ENCODE assay signal across 10 cellular contexts in the genomic region with DNA sequence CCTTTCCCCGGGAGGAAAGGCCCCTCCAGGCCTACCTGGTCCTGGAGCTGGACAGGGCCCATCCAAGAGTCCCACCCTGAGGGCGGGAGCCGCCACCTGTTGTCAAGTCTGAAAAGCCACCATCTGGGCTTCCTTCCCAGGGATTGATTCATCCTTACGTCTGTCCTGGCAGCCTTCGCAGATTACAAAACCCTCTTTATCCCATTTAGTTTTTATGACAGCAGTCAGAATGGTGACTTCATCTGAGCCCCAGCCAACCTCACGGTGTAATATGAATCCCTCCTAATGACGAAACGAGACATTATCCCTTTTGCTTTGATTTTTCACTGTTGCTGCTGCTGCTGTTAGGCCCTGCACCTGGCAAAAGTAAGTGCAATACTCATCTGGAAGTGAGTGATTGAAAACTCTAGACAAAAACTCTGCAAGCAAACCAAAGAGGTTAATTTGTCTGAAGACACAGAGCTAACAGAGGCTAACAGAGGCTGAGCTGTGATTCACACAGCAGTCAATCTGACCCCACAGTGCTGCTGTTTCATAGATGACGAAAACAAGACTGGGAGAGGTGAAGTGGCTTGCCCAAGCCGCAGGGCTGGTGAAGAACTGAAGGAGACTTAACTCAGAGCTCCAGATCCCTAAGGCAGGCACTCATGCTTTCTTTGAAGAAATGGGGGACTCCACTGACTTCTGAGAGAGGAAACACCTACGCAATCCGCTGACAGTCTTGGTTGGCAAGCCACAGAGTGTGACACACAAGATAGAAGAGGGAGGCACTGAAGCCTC. TPM values are rescaled to one million over a fixed set of nuclear protein-coding genes. Genes with fewer than 3 reads are reported as not detected.
DNase-seq lines count a peak whose midpoint lies in the region; ATAC-seq and TF ChIP-seq lines count a peak whose summit lies in the region.
"Had no signal": no experiment of that assay in that cellular context is flagged by ENCODE, and none has a peak within 500 bp of the region (broad histone marks: within the 10 kb centered on the region; RNA-seq: fewer than 3 reads in every experiment).

No MANE protein-coding gene starts in this region.

- H3K27ac Mint-ChIP-seq in activated naive CD8-positive, alpha-beta T cell treated with anti-CD3 and anti-CD28 coated beads, Interleukin-2, amount 50 U/mL, for 24 hours, result no peak overlapping the region
- no peak overlapping the region for H3K27ac Mint-ChIP-seq in activated naive CD8-positive, alpha-beta T cell treated with anti-CD3 and anti-CD28 coated beads for 36 hours
- peak overlapping the region; percentile 75 for H3K27ac Mint-ChIP-seq in progenitor cell of endocrine pancreas
- H3K27ac Mint-ChIP-seq: CD4-positive, CD25-positive, alpha-beta regulatory T cell; T-cell had no signal

- peaks cover 8 to 85% (median 40%) of the 10 kb centered on the region in 3 donors for H3K4me1 ChIP-seq in esophagus squamous epithelium
- peaks cover 5 to 12% of the 10 kb centered on the region in 2 experiments for H3K4me1 ChIP-seq in trophoblast cell (ENCODE audit: control insufficient read depth in 1 of 2, insufficient read depth in 2 of 2, low read length in 2 of 2)

- no peaks in the 10 kb centered on the region for H3K79me1 ChIP-seq in trophoblast cell (ENCODE audit: low read length)

- H3K27ac ChIP-seq in esophagus squamous epithelium (peak overlapping the region; percentile 80 to 94 (median 92)), trophoblast cell (ENCODE audit: low read depth, low read length) (no peak overlapping the region)

- H3K4me3 ChIP-seq in esophagus squamous epithelium (peak overlapping the region in 1 of 4 donors; percentile 4), trophoblast cell (ENCODE audit: low read depth, low read length) (no peak overlapping the region)

- H3K9me3 Mint-ChIP-seq in activated naive CD8-positive, alpha-beta T cell treated with anti-CD3 and anti-CD28 coated beads, Interleukin-2, amount 50 U/mL, for 24 hours, result no peaks in the 10 kb centered on the region
- no peaks in the 10 kb centered on the region for H3K9me3 Mint-ChIP-seq in activated naive CD8-positive, alpha-beta T cell treated with anti-CD3 and anti-CD28 coated beads for 36 hours
- no peaks in the 10 kb centered on the region for H3K9me3 Mint-ChIP-seq in progenitor cell of endocrine pancreas (ENCODE audit: low read depth)
- H3K9me3 Mint-ChIP-seq: T-cell had no signal

- no peak overlapping the region for H3K18ac ChIP-seq in trophoblast cell (ENCODE audit: low read length)

- no peak overlapping the region for H3K23ac ChIP-seq in trophoblast cell (ENCODE audit: low read length)

- no peak for DNase-seq in activated naive CD8-positive, alpha-beta T cell treated with anti-CD3 and anti-CD28 coated beads, Interleukin-2, amount 50 U/mL, for 24 hours
- no peak for DNase-seq in activated naive CD8-positive, alpha-beta T cell treated with anti-CD3 and anti-CD28 coated beads for 36 hours
- DNase-seq in NOMO-1 (lab: John Stamatoyannopoulos, UW; ENCODE audit: unreplicated experiment in 2 of 2) (peak; percentile 41 to 73), esophagus squamous epithelium (lab: John Stamatoyannopoulos, UW) (peak; percentile 14), progenitor cell of endocrine pancreas (ENCODE audit: low spot score, unreplicated experiment) (no peak), GM10266 (ENCODE audit: extremely low spot score) (no peak), KBM-7 (no peak), trophoblast cell (no peak)
- DNase-seq: CD4-positive, CD25-positive, alpha-beta regulatory T cell had no signal

- H4K12ac ChIP-seq in trophoblast cell (ENCODE audit: low read depth, low read length), result no peak overlapping the region

- no peak overlapping the region for H4K8ac ChIP-seq in trophoblast cell (ENCODE audit: low read depth, low read length)

- H3K36me3 ChIP-seq in esophagus squamous epithelium (no peaks in the 10 kb centered on the region), trophoblast cell (ENCODE audit: control insufficient read depth in 1 of 2, insufficient read depth in 2 of 2, low read length in 2 of 2) (no peaks in the 10 kb centered on the region)

- H2AFZ ChIP-seq in trophoblast cell (ENCODE audit: insufficient read depth, low read length, poor library complexity), result no peak overlapping the region

- H3K79me2 ChIP-seq in trophoblast cell (ENCODE audit: control insufficient read depth, insufficient read depth, low read length, poor library complexity), result no peaks in the 10 kb centered on the region

- no peaks in the 10 kb centered on the region for H3K9me3 ChIP-seq in esophagus squamous epithelium
- H3K9me3 ChIP-seq in trophoblast cell (ENCODE audit: insufficient read depth, low read depth, low read length), result no peaks in the 10 kb centered on the region

- WGBS in esophagus squamous epithelium, 2 donors, result 15 to 19% methylated on average over 12 of the region's 12 CpGs
- no CpG with 5 or more reads among the region's 12 CpGs for WGBS in trophoblast cell (ENCODE audit: extremely low coverage, insufficient coverage, insufficient read length)

- no peaks in the 10 kb centered on the region for H3K27me3 ChIP-seq in esophagus squamous epithelium
- no peaks in the 10 kb centered on the region for H3K27me3 ChIP-seq in trophoblast cell (ENCODE audit: insufficient read depth, low read length)

- no peak overlapping the region for H3K9ac ChIP-seq in trophoblast cell (ENCODE audit: low read length)

- in situ Hi-C loops in KBM-7 (cut with MboI; ENCODE audit: low pct_unique_long_range_greater_than_20kb, low sequenced_read_pairs), result no loop called here

- no peak for TF ChIP-seq CTCF in esophagus squamous epithelium (IDR thresholded peaks at IDR 0.05)
- TF ChIP-seq CTCF in progenitor cell of endocrine pancreas (IDR thresholded peaks at IDR 0.05; ENCODE audit: unreplicated experiment), result no peak
- TF ChIP-seq CTCF in GM10266 (IDR thresholded peaks at IDR 0.05; ENCODE audit: control insufficient read depth, insufficient read depth, low read depth, missing control alignments), result no peak

- no peak overlapping the region for H2AK5ac ChIP-seq in trophoblast cell (ENCODE audit: low read length)

- no peak overlapping the region for H2BK5ac ChIP-seq in trophoblast cell (ENCODE audit: low read depth, low read length, poor library complexity)

- no peak overlapping the region for H3K4me2 ChIP-seq in trophoblast cell (ENCODE audit: low read length)

- no peak for TF ChIP-seq POLR2A in esophagus squamous epithelium (IDR thresholded peaks at IDR 0.05)

- no peak overlapping the region for H3K4ac ChIP-seq in trophoblast cell (ENCODE audit: low read depth, low read length)

- H4K91ac ChIP-seq in trophoblast cell (ENCODE audit: low read depth, low read length), result no peak overlapping the region

- H3K27me3 Mint-ChIP-seq in activated naive CD8-positive, alpha-beta T cell treated with anti-CD3 and anti-CD28 coated beads, Interleukin-2, amount 50 U/mL, for 24 hours, result peaks cover 9% of the 10 kb centered on the region
- H3K27me3 Mint-ChIP-seq in activated naive CD8-positive, alpha-beta T cell treated with anti-CD3 and anti-CD28 coated beads for 36 hours, result peaks cover 11% of the 10 kb centered on the region
- peaks cover 21% of the 10 kb centered on the region for H3K27me3 Mint-ChIP-seq in progenitor cell of endocrine pancreas

- no peaks in the 10 kb centered on the region for H3K4me1 Mint-ChIP-seq in activated naive CD8-positive, alpha-beta T cell treated with anti-CD3 and anti-CD28 coated beads, Interleukin-2, amount 50 U/mL, for 24 hours
- H3K4me1 Mint-ChIP-seq in activated naive CD8-positive, alpha-beta T cell treated with anti-CD3 and anti-CD28 coated beads for 36 hours, result no peaks in the 10 kb centered on the region
- peaks cover 7% of the 10 kb centered on the region for H3K4me1 Mint-ChIP-seq in progenitor cell of endocrine pancreas (ENCODE audit: low read depth)

- no peak overlapping the region for H3K14ac ChIP-seq in trophoblast cell (ENCODE audit: low read length)

- intact Hi-C loops in esophagus squamous epithelium (cut with DNase I), result loop anchor here (5.0 kb wide), 1 partner anchor 133 kb away; the partner anchor contains the start of gene S100A9

- no peak overlapping the region for H2BK120ac ChIP-seq in trophoblast cell (ENCODE audit: insufficient read depth, low read length, poor library complexity)

- no peak overlapping the region for H3K4me3 Mint-ChIP-seq in activated naive CD8-positive, alpha-beta T cell treated with anti-CD3 and anti-CD28 coated beads, Interleukin-2, amount 50 U/mL, for 24 hours
- no peak overlapping the region for H3K4me3 Mint-ChIP-seq in activated naive CD8-positive, alpha-beta T cell treated with anti-CD3 and anti-CD28 coated beads for 36 hours
- no peak overlapping the region for H3K4me3 Mint-ChIP-seq in progenitor cell of endocrine pancreas (ENCODE audit: low read depth)
- H3K4me3 Mint-ChIP-seq: CD4-positive, CD25-positive, alpha-beta regulatory T cell; T-cell had no signal

- no peaks in the 10 kb centered on the region for H3K36me3 Mint-ChIP-seq in activated naive CD8-positive, alpha-beta T cell treated with anti-CD3 and anti-CD28 coated beads, Interleukin-2, amount 50 U/mL, for 24 hours (ENCODE audit: low read depth)
- H3K36me3 Mint-ChIP-seq in activated naive CD8-positive, alpha-beta T cell treated with anti-CD3 and anti-CD28 coated beads for 36 hours, result no peaks in the 10 kb centered on the region
- no peaks in the 10 kb centered on the region for H3K36me3 Mint-ChIP-seq in progenitor cell of endocrine pancreas (ENCODE audit: insufficient read depth)
- H3K36me3 Mint-ChIP-seq: CD4-positive, CD25-positive, alpha-beta regulatory T cell; T-cell had no signal

- H2BK12ac ChIP-seq in trophoblast cell (ENCODE audit: low read length), result no peak overlapping the region

- peak; percentile 45 for ATAC-seq in activated naive CD8-positive, alpha-beta T cell treated with anti-CD3 and anti-CD28 coated beads, Interleukin-2, amount 50 U/mL, for 24 hours
- ATAC-seq: T-cell had no signal

RNA-seq across cellular contexts. Expression of gene S100A7, which starts 30.0 kb away (rescaled TPM):
- not detected for total RNA-seq in activated naive CD8-positive, alpha-beta T cell treated with anti-CD3 and anti-CD28 coated beads for 36 hours
- total RNA-seq in esophagus squamous epithelium (1,000 to 10,000 TPM in 2 of 4 donors, 100 to 1,000 TPM in 1, 1 to 10 TPM in 1; 8.8 to 9,163 (median 3,171) TPM), progenitor cell of endocrine pancreas (not detected in 2 replicates)
- 9.1 and 9.5 TPM in 2 replicates for polyA plus RNA-seq in trophoblast cell (2013)
- total RNA-seq: CD4-positive, CD25-positive, alpha-beta regulatory T cell; T-cell had no signal
- polyA plus RNA-seq: CD4-positive, CD25-positive, alpha-beta regulatory T cell had no signal

RNA-seq across cellular contexts. Expression of gene S100A6, which starts 45.3 kb away (rescaled TPM):
- 100 to 1,000 TPM; 144 to 155 TPM for total RNA-seq in activated naive CD8-positive, alpha-beta T cell treated with anti-CD3 and anti-CD28 coated beads for 36 hours
- total RNA-seq in esophagus squamous epithelium (100 to 1,000 TPM; 270 to 943 (median 394) TPM), progenitor cell of endocrine pancreas (12.5 and 14.8 TPM in 2 replicates)
- 120 and 129 TPM in 2 replicates for polyA plus RNA-seq in trophoblast cell (2013)

RNA-seq across cellular contexts. Expression of gene S100A5, which starts 50.3 kb away (rescaled TPM):
- total RNA-seq in activated naive CD8-positive, alpha-beta T cell treated with anti-CD3 and anti-CD28 coated beads for 36 hours, result 1 to 10 TPM; 1.2 to 1.6 TPM
- total RNA-seq in esophagus squamous epithelium (not detected), progenitor cell of endocrine pancreas (not detected in 2 replicates)
- polyA plus RNA-seq in trophoblast cell (2013), result 0.37 and 0.40 TPM in 2 replicates

RNA-seq across cellular contexts. Expression of gene S100A4, which starts 55.1 kb away (rescaled TPM):
- 10 to 100 TPM; 44.7 to 44.9 TPM for total RNA-seq in activated naive CD8-positive, alpha-beta T cell treated with anti-CD3 and anti-CD28 coated beads for 36 hours
- total RNA-seq in esophagus squamous epithelium (100 to 1,000 TPM in 2 of 4 donors, 10 to 100 TPM in 2; 58.6 to 205 (median 122) TPM), progenitor cell of endocrine pancreas (7.6 and 11.1 TPM in 2 replicates)
- polyA plus RNA-seq in trophoblast cell (2013), result 154 and 165 TPM in 2 replicates

RNA-seq across cellular contexts. Expression of gene S100A3, which starts 58.6 kb away (rescaled TPM):
- total RNA-seq in activated naive CD8-positive, alpha-beta T cell treated with anti-CD3 and anti-CD28 coated beads for 36 hours, result not detected
- total RNA-seq in esophagus squamous epithelium (10 to 100 TPM in 1 of 4 donors, 1 to 10 TPM in 3; 1.2 to 16.5 (median 9.2) TPM), progenitor cell of endocrine pancreas (0.46 and 1.5 TPM in 2 replicates)
- 29.8 and 31.8 TPM in 2 replicates for polyA plus RNA-seq in trophoblast cell (2013)
- total RNA-seq: CD4-positive, CD25-positive, alpha-beta regulatory T cell; T-cell had no signal
- polyA plus RNA-seq: CD4-positive, CD25-positive, alpha-beta regulatory T cell had no signal

Comparison
In these comparisons a context has a peak if more than half of its experiments do, and no peak if none do; other contexts are left out.
1. DNase-seq: peak in NOMO-1 (2 of 2) and esophagus squamous epithelium (single experiment); none in activated naive CD8-positive, alpha-beta T cell treated with anti-CD3 and anti-CD28 coated beads, Interleukin-2, amount 50 U/mL, for 24 hours (single experiment), activated naive CD8-positive, alpha-beta T cell treated with anti-CD3 and anti-CD28 coated beads for 36 hours (single experiment), progenitor cell of endocrine pancreas (single experiment), GM10266 (single experiment), KBM-7 (single experiment) and trophoblast cell (0 of 2).